ENCODE assay signal across 8 cellular contexts in genomic region chr15:89408512-89409183, GRCh38.
DNase-seq lines count a peak whose midpoint lies in the region; ATAC-seq and TF ChIP-seq lines count a peak whose summit lies in the region.

No MANE protein-coding gene starts in this region.

- ATAC-seq in activated T-cell treated with anti-CD3 and anti-CD28 coated beads, Interleukin-2, amount 50 U/mL, for 4 hours: no peak
- ATAC-seq in GM19324 (IDR thresholded peaks at IDR 0.05; ENCODE audit: low FRiP score, unreplicated experiment): no peak
- ATAC-seq in GM21360 (IDR thresholded peaks at IDR 0.05; ENCODE audit: unreplicated experiment): no peak

- no peak overlapping the region for H3K27ac ChIP-seq in tibial artery

- intact Hi-C loops in tibial artery (cut with DNase I; ENCODE audit: low total_unique reads): no loop called here

- H3K9me3 ChIP-seq in mononuclear cell (ENCODE audit: low read depth, low read length) (no peaks in the 10 kb centered on the region), tibial artery (no peaks in the 10 kb centered on the region)

- no peaks in the 10 kb centered on the region for H3K9me3 Mint-ChIP-seq in activated T-cell treated with anti-CD3 and anti-CD28 coated beads, Interleukin-2, amount 50 U/mL, for 4 hours
- no peaks in the 10 kb centered on the region for H3K9me3 Mint-ChIP-seq in chondrocyte (ENCODE audit: low read depth)

- H3K27me3 ChIP-seq in mononuclear cell (ENCODE audit: insufficient read depth, low read length) (peaks cover 99% of the 10 kb centered on the region), tibial artery (peaks cover 0 to 100% of the 10 kb centered on the region in 2 donors)

- in situ Hi-C loops in G401 (cut with HindIII; ENCODE audit: low sequenced_read_pairs): no loop called here

- peak overlapping the region; percentile 84 for H3K4me3 Mint-ChIP-seq in activated T-cell treated with anti-CD3 and anti-CD28 coated beads, Interleukin-2, amount 50 U/mL, for 4 hours
- H3K4me3 Mint-ChIP-seq in chondrocyte (ENCODE audit: unreplicated experiment): peak overlapping the region; percentile 6

- H3K27ac Mint-ChIP-seq in chondrocyte (ENCODE audit: unreplicated experiment): no peak overlapping the region

- no peaks in the 10 kb centered on the region for H3K36me3 ChIP-seq in tibial artery

- H3K27me3 Mint-ChIP-seq in activated T-cell treated with anti-CD3 and anti-CD28 coated beads, Interleukin-2, amount 50 U/mL, for 4 hours (ENCODE audit: low read depth): peaks cover 98% of the 10 kb centered on the region
- peaks cover 92% of the 10 kb centered on the region for H3K27me3 Mint-ChIP-seq in chondrocyte (ENCODE audit: low read depth)

- H3K4me3 ChIP-seq in mononuclear cell (ENCODE audit: low read length): peak overlapping the region; percentile 10
- H3K4me3 ChIP-seq in tibial artery: peak overlapping the region; percentile 2 to 28

- H3K4me1 ChIP-seq in mononuclear cell (ENCODE audit: insufficient read depth, low read length) (peaks cover 56% of the 10 kb centered on the region), tibial artery (peaks cover 0 to 50% (median 40%) of the 10 kb centered on the region in 4 donors)

- peaks cover 43% of the 10 kb centered on the region for H3K4me1 Mint-ChIP-seq in activated T-cell treated with anti-CD3 and anti-CD28 coated beads, Interleukin-2, amount 50 U/mL, for 4 hours (ENCODE audit: low read depth)
- peaks cover 20% of the 10 kb centered on the region for H3K4me1 Mint-ChIP-seq in chondrocyte (ENCODE audit: low read depth)

- DNase-seq in activated T-cell treated with anti-CD3 and anti-CD28 coated beads, Interleukin-2, amount 50 U/mL, for 4 hours: no peak
- DNase-seq in activated T-cell treated with anti-CD3 and anti-CD28 coated beads for 4 hours (no peak), chondrocyte (ENCODE audit: low spot score) (no peak), tibial artery (no peak), G401 (ENCODE audit: low spot score) (no peak)

- no peaks in the 10 kb centered on the region for H3K36me3 Mint-ChIP-seq in activated T-cell treated with anti-CD3 and anti-CD28 coated beads, Interleukin-2, amount 50 U/mL, for 4 hours (ENCODE audit: insufficient read depth)
- H3K36me3 Mint-ChIP-seq in chondrocyte (ENCODE audit: low read depth): peaks cover 1% of the 10 kb centered on the region

- TF ChIP-seq CTCF in chondrocyte (IDR thresholded peaks at IDR 0.05) (no peak), tibial artery (IDR thresholded peaks at IDR 0.05) (no peak)
